Comparison of ENCODE assay signal across 7 cellular contexts in the genomic region with DNA sequence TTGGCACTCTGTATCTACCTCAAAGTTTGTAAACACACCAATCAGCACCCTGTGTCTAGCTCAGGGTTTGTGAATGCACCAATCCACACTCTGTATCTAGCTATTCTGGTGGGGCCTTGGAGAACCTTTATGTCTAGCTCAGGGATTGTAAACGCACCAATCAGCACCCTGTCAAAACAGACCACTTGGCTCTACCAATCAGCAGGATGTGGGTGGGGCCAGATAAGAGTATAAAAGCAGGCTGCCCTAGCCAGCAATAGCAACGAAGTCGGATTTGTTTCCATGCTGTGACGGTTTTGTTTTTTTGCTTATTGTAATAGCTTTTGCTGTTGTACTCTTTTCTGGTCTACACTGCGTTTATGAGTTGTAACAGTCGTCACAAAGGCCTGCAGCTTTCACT. TPM values are rescaled to one million over a fixed set of nuclear protein-coding genes. Genes with fewer than 3 reads are reported as not detected.
DNase-seq lines count a peak whose midpoint lies in the region; ATAC-seq and TF ChIP-seq lines count a peak whose summit lies in the region.
"Not testable (repeated sequence)": the region's sequence is repeated elsewhere in the genome, so short reads cannot be mapped to it uniquely, and the experiment has no call there.

No MANE protein-coding gene starts in this region.

- not testable (repeated sequence) for H3K9ac ChIP-seq in Loucy (ENCODE audit: low read depth, low read length, poor library complexity, severe bottlenecking)

- CTCF ChIA-PET in activated naive CD4-positive, alpha-beta T cell treated with anti-CD3 and anti-CD28 coated beads for 36 hours (lab: Charles Lee): interaction anchor here (0.6 to 1.1 kb wide), 3 partner anchors 27 to 198 kb away, joined by 3 to 4 read pairs (median 4); no protein-coding TSS in a partner anchor
- CTCF ChIA-PET in naive thymus-derived CD4-positive, alpha-beta T cell (lab: Charles Lee): interaction anchor here (1.0 kb wide), 1 partner anchor 25 kb away, joined by 3 read pairs; no protein-coding TSS in a partner anchor

- not testable (repeated sequence) for H3K27me3 ChIP-seq in Loucy (ENCODE audit: insufficient read depth, low read length, poor library complexity, severe bottlenecking); naive thymus-derived CD4-positive, alpha-beta T cell (ENCODE audit: control insufficient read depth in 2 of 2, insufficient read depth in 2 of 2, low read length in 2 of 2)

- H3K27ac Mint-ChIP-seq in CD14-positive monocyte (peak overlapping the region; percentile 41 to 87 (median 79)), T-helper 17 cell (peak overlapping the region; percentile 34)
- H3K27ac Mint-ChIP-seq in activated naive CD4-positive, alpha-beta T cell treated with anti-CD3 and anti-CD28 coated beads for 36 hours: not testable (repeated sequence)
- peak overlapping the region in 5 of 9 donors; percentile 48 to 77 (median 61) for H3K27ac Mint-ChIP-seq in naive thymus-derived CD4-positive, alpha-beta T cell

- intact Hi-C loops in CD14-positive monocyte (cut with micrococcal nuclease); activated naive CD4-positive, alpha-beta T cell treated with anti-CD3 and anti-CD28 coated beads for 36 hours (cut with micrococcal nuclease); naive thymus-derived CD4-positive, alpha-beta T cell (cut with micrococcal nuclease): not testable (repeated sequence)

- H3K36me3 ChIP-seq in Loucy (ENCODE audit: insufficient read depth, low read length); naive thymus-derived CD4-positive, alpha-beta T cell (ENCODE audit: control insufficient read depth in 2 of 3, insufficient read depth in 3 of 3, low read length in 3 of 3): not testable (repeated sequence)

- H3K27me3 Mint-ChIP-seq in CD14-positive monocyte (ENCODE audit: low read depth in 3 of 3); T-helper 17 cell; activated naive CD4-positive, alpha-beta T cell treated with anti-CD3 and anti-CD28 coated beads for 36 hours (ENCODE audit: low read depth): not testable (repeated sequence)
- peaks cover 0 to 31% (median 0%) of the 10 kb centered on the region in 5 donors for H3K27me3 Mint-ChIP-seq in naive thymus-derived CD4-positive, alpha-beta T cell

- not testable (repeated sequence) for ATAC-seq in T-helper 17 cell; naive thymus-derived CD4-positive, alpha-beta T cell

- not testable (repeated sequence) for H3K4me2 ChIP-seq in Loucy (ENCODE audit: low read depth, low read length, poor library complexity, severe bottlenecking)

- not testable (repeated sequence) for H3K4me3 Mint-ChIP-seq in CD14-positive monocyte; activated naive CD4-positive, alpha-beta T cell treated with anti-CD3 and anti-CD28 coated beads for 36 hours
- peak overlapping the region; percentile 28 for H3K4me3 Mint-ChIP-seq in T-helper 17 cell
- peak overlapping the region in 3 of 10 donors; percentile 7 to 21 (median 14) for H3K4me3 Mint-ChIP-seq in naive thymus-derived CD4-positive, alpha-beta T cell

- not testable (repeated sequence) for H3K9me2 ChIP-seq in Loucy (replicated peaks; ENCODE audit: low read depth, low read length)

- H3K9me3 ChIP-seq in Loucy (ENCODE audit: insufficient read depth, low read depth, low read length); T-helper 17 cell (ENCODE audit: control insufficient read depth, low read length, poor library complexity, severe bottlenecking); naive thymus-derived CD4-positive, alpha-beta T cell (ENCODE audit: control insufficient read depth in 2 of 3, low read length in 3 of 3): not testable (repeated sequence)

- POLR2A ChIA-PET in naive thymus-derived CD4-positive, alpha-beta T cell (lab: Charles Lee): interaction anchor here (0.6 to 1.6 kb wide), 4 partner anchors 29 to 1746 kb away, joined by 3 to 6 read pairs (median 4); a partner anchor contains a TSS

- not testable (repeated sequence) for TF ChIP-seq CTCF in CD14-positive monocyte (IDR thresholded peaks at IDR 0.05); Loucy (conservative IDR thresholded peaks at IDR 0.05; ENCODE audit: low read length)

- peaks cover 51% of the 10 kb centered on the region for H3K4me1 Mint-ChIP-seq in CD14-positive monocyte
- peaks cover 30% of the 10 kb centered on the region for H3K4me1 Mint-ChIP-seq in T-helper 17 cell
- H3K4me1 Mint-ChIP-seq in activated naive CD4-positive, alpha-beta T cell treated with anti-CD3 and anti-CD28 coated beads for 36 hours (ENCODE audit: low read depth): peaks cover 41% of the 10 kb centered on the region
- peaks cover 18 to 59% (median 44%) of the 10 kb centered on the region in 7 donors for H3K4me1 Mint-ChIP-seq in naive thymus-derived CD4-positive, alpha-beta T cell

- H3K79me2 ChIP-seq in Loucy (ENCODE audit: insufficient read depth, low read length): not testable (repeated sequence)

- not testable (repeated sequence) for H4K20me1 ChIP-seq in Loucy (ENCODE audit: insufficient read depth, low read length, poor library complexity, severe bottlenecking)

- TF ChIP-seq POLR2A in erythroblast (IDR thresholded peaks at IDR 0.05; ENCODE audit: low read length): peak; percentile 11

- not testable (repeated sequence) for H3K36me3 Mint-ChIP-seq in CD14-positive monocyte; T-helper 17 cell (ENCODE audit: low read depth); activated naive CD4-positive, alpha-beta T cell treated with anti-CD3 and anti-CD28 coated beads for 36 hours (ENCODE audit: low read depth); naive thymus-derived CD4-positive, alpha-beta T cell

- peaks cover 44% of the 10 kb centered on the region for H3K4me1 ChIP-seq in Loucy (ENCODE audit: insufficient read depth, low read length, poor library complexity, severe bottlenecking)
- H3K4me1 ChIP-seq in naive thymus-derived CD4-positive, alpha-beta T cell (ENCODE audit: control insufficient read depth in 2 of 2, insufficient read depth in 2 of 2, low read length in 2 of 2): peaks cover 29 to 33% of the 10 kb centered on the region in 2 donors

- not testable (repeated sequence) for DNase-seq in CD14-positive monocyte (ENCODE audit: low spot score); T-helper 17 cell; erythroblast (lab: John Stamatoyannopoulos, UW); naive thymus-derived CD4-positive, alpha-beta T cell
- DNase-seq in HT1080 (ENCODE audit: low read depth): peak; percentile 13
- DNase-seq in activated naive CD4-positive, alpha-beta T cell treated with anti-CD3 and anti-CD28 coated beads for 36 hours: peak; percentile 14

- H2AFZ ChIP-seq in Loucy (ENCODE audit: low read length): 0 out of 2 replicates have a peak overlapping the region, but pooled peaks have one; percentile 5

- not testable (repeated sequence) for H3K9me3 Mint-ChIP-seq in CD14-positive monocyte; activated naive CD4-positive, alpha-beta T cell treated with anti-CD3 and anti-CD28 coated beads for 36 hours; naive thymus-derived CD4-positive, alpha-beta T cell

- not testable (repeated sequence) for H3K4me3 ChIP-seq in Loucy (ENCODE audit: low read length, poor library complexity, severe bottlenecking); naive thymus-derived CD4-positive, alpha-beta T cell (ENCODE audit: low read length)

- not testable (repeated sequence) for H3F3A ChIP-seq in Loucy (ENCODE audit: low read depth)

- not testable (repeated sequence) for H3K27ac ChIP-seq in naive thymus-derived CD4-positive, alpha-beta T cell (ENCODE audit: low read depth, low read length)

RNA-seq across cellular contexts. Expression of a gene that starts 28.5 kb away (rescaled TPM):
- polyA plus RNA-seq in CD14-positive monocyte: 100 to 1,000 TPM; 146 to 281 TPM
- 11.2 and 12.5 TPM in 2 replicates for total RNA-seq in HT1080 (2014; rRNA removed; shearing (Covaris generic))
- polyA plus RNA-seq in HT1080 (2015; cell fraction: cytosol; rRNA removed): 13.9 and 17.2 TPM in 2 replicates
- 8.6 and 10.4 TPM in 2 replicates for polyA plus RNA-seq in HT1080 (2015; cell fraction: nucleus; rRNA removed)
- 10 to 100 TPM in 1 of 2 donors, 1 to 10 TPM in 1; 9.2 to 14.2 TPM for total RNA-seq in T-helper 17 cell
- total RNA-seq in activated naive CD4-positive, alpha-beta T cell treated with anti-CD3 and anti-CD28 coated beads for 36 hours: 10 to 100 TPM; 18.8 to 21.1 TPM
- total RNA-seq in naive thymus-derived CD4-positive, alpha-beta T cell: 10 to 100 TPM in 4 of 5 experiments, 1 to 10 TPM in 1; 8.1 to 34.6 (median 22.6) TPM
- 10 to 100 TPM; 44.4 to 52.0 TPM for polyA plus RNA-seq in naive thymus-derived CD4-positive, alpha-beta T cell

RNA-seq across cellular contexts. Expression of a gene that starts 40.1 kb away (rescaled TPM):
- 1 to 10 TPM; 6.0 to 9.6 TPM for polyA plus RNA-seq in CD14-positive monocyte
- total RNA-seq in HT1080 (2014; rRNA removed; shearing (Covaris generic)): 11.5 and 17.2 TPM in 2 replicates
- 12.8 TPM in 2 replicates for polyA plus RNA-seq in HT1080 (2015; cell fraction: cytosol; rRNA removed)
- 19.7 and 20.3 TPM in 2 replicates for polyA plus RNA-seq in HT1080 (2015; cell fraction: nucleus; rRNA removed)
- total RNA-seq in T-helper 17 cell: 10 to 100 TPM; 24.3 to 27.2 TPM
- total RNA-seq in activated naive CD4-positive, alpha-beta T cell treated with anti-CD3 and anti-CD28 coated beads for 36 hours: 10 to 100 TPM in 1 of 2 experiments, 1 to 10 TPM in 1; 8.8 to 10.1 TPM
- 10 to 100 TPM; 20.3 to 34.8 (median 32.4) TPM for total RNA-seq in naive thymus-derived CD4-positive, alpha-beta T cell
- polyA plus RNA-seq in naive thymus-derived CD4-positive, alpha-beta T cell: 10 to 100 TPM; 17.1 to 25.4 TPM

RNA-seq across cellular contexts. Expression of a gene that starts 56.8 kb away (rescaled TPM):
- polyA plus RNA-seq in CD14-positive monocyte: 100 to 1,000 TPM; 200 to 208 TPM
- total RNA-seq in HT1080 (2014; rRNA removed; shearing (Covaris generic)): 45.9 and 52.6 TPM in 2 replicates
- 98.6 and 121 TPM in 2 replicates for polyA plus RNA-seq in HT1080 (2015; cell fraction: cytosol; rRNA removed)
- 86.9 and 93.4 TPM in 2 replicates for polyA plus RNA-seq in HT1080 (2015; cell fraction: nucleus; rRNA removed)
- 10 to 100 TPM in 1 of 2 donors, 1 to 10 TPM in 1; 9.1 to 26.4 TPM for total RNA-seq in T-helper 17 cell
- total RNA-seq in activated naive CD4-positive, alpha-beta T cell treated with anti-CD3 and anti-CD28 coated beads for 36 hours: 10 to 100 TPM; 31.2 to 31.4 TPM
- total RNA-seq in naive thymus-derived CD4-positive, alpha-beta T cell: 10 to 100 TPM; 19.7 to 60.5 (median 56.4) TPM
- polyA plus RNA-seq in naive thymus-derived CD4-positive, alpha-beta T cell: 10 to 100 TPM; 77.9 to 94.2 TPM
